In genomic region chr11:11396290-11397042, GRCh38 we compare ENCODE assay signal across 10 cellular contexts. TPM values are rescaled to one million over a fixed set of nuclear protein-coding genes. Genes with fewer than 3 reads are reported as not detected.
DNase-seq lines count a peak whose midpoint lies in the region; ATAC-seq and TF ChIP-seq lines count a peak whose summit lies in the region.
"Had no signal": no experiment of that assay in that cellular context is flagged by ENCODE, and none has a peak within 500 bp of the region (broad histone marks: within the 10 kb centered on the region; RNA-seq: fewer than 3 reads in every experiment).

No MANE protein-coding gene starts in this region.

- H3K27ac Mint-ChIP-seq in CD8-positive, alpha-beta memory T cell: no peak overlapping the region
- H3K27ac Mint-ChIP-seq: activated CD4-positive, alpha-beta memory T cell treated with anti-CD3 and anti-CD28 coated beads, Interleukin-2, amount 10 ng/mL, durations not matched to agents 7 days and 5 days; endodermal cell had no signal

- intact Hi-C loops in Right ventricle myocardium superior (cut with DNase I) (no loop called here), cardiac septum (cut with DNase I) (no loop called here), vagina (cut with DNase I) (no loop called here)

- no peak for DNase-seq in Right ventricle myocardium superior
- no peak for DNase-seq in cardiac septum (ENCODE audit: low spot score)
- peak; percentile 17 for DNase-seq in choroid plexus epithelial cell (ENCODE audit: low read depth)
- DNase-seq in medulla oblongata (ENCODE audit: extremely low spot score): peak; percentile 9
- DNase-seq in vagina (ENCODE audit: extremely low spot score in 2 of 2): no peak
- no peak for DNase-seq in NCI-H1417 treated with DMSO at 0.1 percent for 48 hours (lab: John Stamatoyannopoulos, UW)
- DNase-seq in NCI-H2196 (lab: John Stamatoyannopoulos, UW; ENCODE audit: unreplicated experiment): no peak
- DNase-seq in CD8-positive, alpha-beta memory T cell: no peak
- DNase-seq: activated CD4-positive, alpha-beta memory T cell treated with anti-CD3 and anti-CD28 coated beads, Interleukin-2, amount 10 ng/mL, durations not matched to agents 7 days and 5 days; endodermal cell had no signal

- no peaks in the 10 kb centered on the region for H3K9me3 Mint-ChIP-seq in CD8-positive, alpha-beta memory T cell
- H3K9me3 Mint-ChIP-seq: activated CD4-positive, alpha-beta memory T cell treated with anti-CD3 and anti-CD28 coated beads, Interleukin-2, amount 10 ng/mL, durations not matched to agents 7 days and 5 days; endodermal cell had no signal

- no peak overlapping the region for H3K4me3 ChIP-seq in choroid plexus epithelial cell (ENCODE audit: low read depth, low read length)
- no peak overlapping the region for H3K4me3 ChIP-seq in vagina
- no peak overlapping the region for H3K4me3 ChIP-seq in CD8-positive, alpha-beta memory T cell (ENCODE audit: low read length)

- peak; percentile 25 for ATAC-seq in Right ventricle myocardium superior (ENCODE audit: poor library complexity)

- TF ChIP-seq POLR2A in vagina (IDR thresholded peaks at IDR 0.05): no peak

- TF ChIP-seq CTCF in choroid plexus epithelial cell (conservative IDR thresholded peaks at IDR 0.05; ENCODE audit: low read depth, low read length) (no peak), vagina (IDR thresholded peaks at IDR 0.05) (no peak)

- H3K36me3 Mint-ChIP-seq in CD8-positive, alpha-beta memory T cell: no peaks in the 10 kb centered on the region

- H3K27me3 ChIP-seq in vagina: no peaks in the 10 kb centered on the region
- H3K27me3 ChIP-seq in CD8-positive, alpha-beta memory T cell (ENCODE audit: insufficient read depth, low read length, poor library complexity, severe bottlenecking): no peaks in the 10 kb centered on the region

- H3K27me3 Mint-ChIP-seq in CD8-positive, alpha-beta memory T cell: peaks cover 4 to 12% of the 10 kb centered on the region in 2 donors
- H3K27me3 Mint-ChIP-seq: activated CD4-positive, alpha-beta memory T cell treated with anti-CD3 and anti-CD28 coated beads, Interleukin-2, amount 10 ng/mL, durations not matched to agents 7 days and 5 days had no signal

- H3K27ac ChIP-seq in vagina: peak overlapping the region; percentile 47
- H3K27ac ChIP-seq in CD8-positive, alpha-beta memory T cell (ENCODE audit: low read depth, low read length): no peak overlapping the region

- POLR2A ChIA-PET in CD8-positive, alpha-beta memory T cell (lab: Charles Lee): no interaction called here

- no peaks in the 10 kb centered on the region for H3K4me1 Mint-ChIP-seq in CD8-positive, alpha-beta memory T cell
- H3K4me1 Mint-ChIP-seq: activated CD4-positive, alpha-beta memory T cell treated with anti-CD3 and anti-CD28 coated beads, Interleukin-2, amount 10 ng/mL, durations not matched to agents 7 days and 5 days had no signal

- no peak overlapping the region for H3K4me3 Mint-ChIP-seq in CD8-positive, alpha-beta memory T cell
- H3K4me3 Mint-ChIP-seq: activated CD4-positive, alpha-beta memory T cell treated with anti-CD3 and anti-CD28 coated beads, Interleukin-2, amount 10 ng/mL, durations not matched to agents 7 days and 5 days; endodermal cell had no signal

- no peaks in the 10 kb centered on the region for H3K36me3 ChIP-seq in vagina
- H3K36me3 ChIP-seq in CD8-positive, alpha-beta memory T cell (ENCODE audit: insufficient read depth, low read length): no peaks in the 10 kb centered on the region

- peaks cover 17% of the 10 kb centered on the region for H3K4me1 ChIP-seq in vagina
- H3K4me1 ChIP-seq in CD8-positive, alpha-beta memory T cell (ENCODE audit: insufficient read depth, low read length): no peaks in the 10 kb centered on the region

- H3K9me3 ChIP-seq in vagina: no peaks in the 10 kb centered on the region
- H3K9me3 ChIP-seq in CD8-positive, alpha-beta memory T cell (ENCODE audit: low read length): no peaks in the 10 kb centered on the region

- CTCF ChIA-PET in CD8-positive, alpha-beta memory T cell (lab: Charles Lee): no interaction called here

RNA-seq across cellular contexts. Expression of gene CSNK2A3, which starts 43.4 kb away (rescaled TPM):
- total RNA-seq in Right ventricle myocardium superior: 1.2 TPM
- total RNA-seq in cardiac septum: 1.6 TPM
- 1.2 TPM for total RNA-seq in vagina
- total RNA-seq in CD8-positive, alpha-beta memory T cell: 1 to 10 TPM; 2.6 TPM
- 1.1 TPM for polyA plus RNA-seq in CD8-positive, alpha-beta memory T cell

Comparison
In these comparisons a context has a peak if more than half of its experiments do, and no peak if none do; other contexts are left out.
1. DNase-seq: peak in choroid plexus epithelial cell (single experiment) and medulla oblongata (single experiment); none in Right ventricle myocardium superior (single experiment), cardiac septum (single experiment), vagina (0 of 2), NCI-H1417 treated with DMSO at 0.1 percent for 48 hours (single experiment), NCI-H2196 (single experiment) and CD8-positive, alpha-beta memory T cell (0 of 5).